Comparison of ENCODE assay signal across 8 cellular contexts in the genomic region with DNA sequence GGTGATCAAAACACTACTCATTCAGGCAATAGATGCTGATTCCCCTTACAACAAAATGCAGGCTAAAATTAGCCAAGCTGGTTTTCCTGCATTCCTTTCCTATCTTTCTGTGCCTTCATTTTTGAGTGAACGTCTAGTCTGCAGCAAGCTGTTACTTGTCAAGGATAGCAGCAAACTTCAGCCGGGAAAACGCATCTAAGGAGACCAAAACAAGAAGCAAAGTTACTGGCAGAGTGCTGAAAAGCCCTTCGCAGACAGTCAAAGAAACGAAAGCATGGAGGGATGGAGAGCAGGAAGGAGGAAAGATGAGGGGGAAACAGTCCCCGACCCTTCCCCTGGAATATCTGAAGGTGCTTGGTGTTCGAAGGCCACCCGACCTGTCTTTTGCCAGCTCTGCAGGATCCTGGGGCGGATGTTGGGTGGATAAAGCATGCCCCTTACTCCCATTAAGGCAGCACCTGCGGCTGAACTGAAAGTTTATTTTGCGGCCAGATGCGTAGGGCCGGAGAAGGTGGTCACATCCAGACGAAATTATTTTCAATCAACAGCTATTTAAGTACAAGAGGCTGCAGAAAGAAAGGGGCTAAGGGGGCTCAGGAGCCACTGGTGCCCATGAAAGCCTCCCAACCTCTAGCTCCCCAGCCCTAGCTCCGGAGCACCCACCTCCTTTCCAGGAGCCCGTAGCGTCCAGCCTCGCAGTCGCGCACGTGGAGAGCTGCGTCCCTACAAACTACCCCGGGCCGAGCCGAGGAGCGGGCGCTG. TPM values are rescaled to one million over a fixed set of nuclear protein-coding genes. Genes with fewer than 3 reads are reported as not detected.
A peak's percentile ranks its signal among the peaks of the same experiment; 100 is the strongest.
DNase-seq lines count a peak whose midpoint lies in the region; ATAC-seq and TF ChIP-seq lines count a peak whose summit lies in the region.

No MANE protein-coding gene starts in this region.

- peaks cover 32% of the 10 kb centered on the region for H3K27me3 Mint-ChIP-seq in T-helper 1 cell treated with Interleukin-12 subunit alpha and Interleukin-12 subunit beta and Interleukin-4 antibody, amounts not matched to agents 30 μg/mL and 1 μg/mL, for 36 hours (ENCODE audit: low read depth)

- no peaks in the 10 kb centered on the region for H3K36me3 Mint-ChIP-seq in T-helper 1 cell treated with Interleukin-12 subunit alpha and Interleukin-12 subunit beta and Interleukin-4 antibody, amounts not matched to agents 30 μg/mL and 1 μg/mL, for 36 hours (ENCODE audit: low read depth)

- no peak overlapping the region for H3K27ac Mint-ChIP-seq in T-helper 1 cell treated with Interleukin-12 subunit alpha and Interleukin-12 subunit beta and Interleukin-4 antibody, amounts not matched to agents 30 μg/mL and 1 μg/mL, for 36 hours

- H3K9me3 ChIP-seq in MM.1S (replicated peaks; ENCODE audit: insufficient read depth, low read length) (no peaks in the 10 kb centered on the region), mammary epithelial cell (replicated peaks; ENCODE audit: insufficient read depth, low read length) (no peaks in the 10 kb centered on the region), upper lobe of right lung (no peaks in the 10 kb centered on the region)

- H3K9ac ChIP-seq in MM.1S (ENCODE audit: low read length) (peak overlapping the region; percentile 67), mammary epithelial cell (ENCODE audit: insufficient read depth, low read length) (peak overlapping the region; percentile 94)

- in situ Hi-C loops in mammary epithelial cell (cut with MboI; ENCODE audit: low sequenced_read_pairs in 2 of 2) = no loop called here

- H3K9me2 ChIP-seq in MM.1S (replicated peaks; ENCODE audit: insufficient read depth, low read length) = no peaks in the 10 kb centered on the region

- H3F3A ChIP-seq in MM.1S (ENCODE audit: insufficient read depth, low read length) = peaks cover 21% of the 10 kb centered on the region

- H3K27ac ChIP-seq in MM.1S (ENCODE audit: low read length) = peak overlapping the region; percentile 81; the same call in 1 of the 2 replicates
- H3K27ac ChIP-seq in mammary epithelial cell (ENCODE audit: insufficient read depth, low read depth, low read length) = peak overlapping the region; percentile 80
- no peak overlapping the region for H3K27ac ChIP-seq in upper lobe of right lung

- H3K27me3 ChIP-seq in MM.1S (replicated peaks; ENCODE audit: insufficient read depth, low read length) (no peaks in the 10 kb centered on the region), mammary epithelial cell (ENCODE audit: insufficient read depth, low read length) (no peaks in the 10 kb centered on the region), upper lobe of right lung (peaks cover 6% of the 10 kb centered on the region)

- dilution Hi-C loops in mammary epithelial cell (cut with HindIII; ENCODE audit: low sequenced_read_pairs) = no loop called here

- BruUV-seq in mammary epithelial cell (replicated peaks; lab: Mats Ljungman, UMichigan) = no TSS peak

- H3K4me1 ChIP-seq in MM.1S (ENCODE audit: low read length) (peaks cover 17% of the 10 kb centered on the region), mammary epithelial cell (ENCODE audit: insufficient read depth, low read length) (peaks cover 28% of the 10 kb centered on the region), upper lobe of right lung (peaks cover 11% of the 10 kb centered on the region)

- CTCF ChIA-PET in mammary epithelial cell (lab: Charles Lee; ENCODE audit: low non-redundant PET) = interaction anchor here (0.7 kb wide), 1 partner anchor 87 kb away, joined by 3 read pairs; no protein-coding TSS in a partner anchor

- peak; percentile 65 for ATAC-seq in upper lobe of right lung

- H2AFZ ChIP-seq in MM.1S (ENCODE audit: low read length) = peak overlapping the region; percentile 74
- peak overlapping the region; percentile 79 for H2AFZ ChIP-seq in mammary epithelial cell (ENCODE audit: low read depth, low read length)

- DNase-seq in T-helper 1 cell (no peak), MM.1S (peak; percentile 43), mammary epithelial cell (peak; percentile 87), lower leg skin (ENCODE audit: low spot score in 2 of 2) (peak in 1 of 2 donors; percentile 44), upper lobe of right lung (no peak), SK-N-DZ (ENCODE audit: low spot score) (no peak), NCI-H2029 treated with DMSO at 0.1 percent for 48 hours (lab: John Stamatoyannopoulos, UW) (no peak)

- peaks cover 3% of the 10 kb centered on the region for H3K4me1 Mint-ChIP-seq in T-helper 1 cell treated with Interleukin-12 subunit alpha and Interleukin-12 subunit beta and Interleukin-4 antibody, amounts not matched to agents 30 μg/mL and 1 μg/mL, for 36 hours (ENCODE audit: low read depth)

- WGBS in mammary epithelial cell (ENCODE audit: low coverage, missing lambda C conversion rate) = 0% methylated on average over 9 of the region's 27 CpGs
- 5% methylated on average over 18 to 19 of the region's 27 CpGs for WGBS in lower leg skin, 2 donors

- TF ChIP-seq POLR2A in lower leg skin (IDR thresholded peaks at IDR 0.05) = no peak

- H3K9me3 Mint-ChIP-seq in T-helper 1 cell treated with Interleukin-12 subunit alpha and Interleukin-12 subunit beta and Interleukin-4 antibody, amounts not matched to agents 30 μg/mL and 1 μg/mL, for 36 hours = no peaks in the 10 kb centered on the region

- no peaks in the 10 kb centered on the region for H3K36me3 ChIP-seq in MM.1S (replicated peaks; ENCODE audit: insufficient read depth, low read length)
- peaks cover 13% of the 10 kb centered on the region for H3K36me3 ChIP-seq in mammary epithelial cell (ENCODE audit: insufficient read depth, low read length)
- H3K36me3 ChIP-seq in upper lobe of right lung = no peaks in the 10 kb centered on the region

- intact Hi-C loops in mammary epithelial cell (cut with micrococcal nuclease) = loop anchor here (10.0 kb wide), 1 partner anchor 643 kb away; the partner anchor contains the start of gene BMP2
- intact Hi-C loops in lower leg skin (cut with DNase I; ENCODE audit: low total_unique reads) = no loop called here
- intact Hi-C loops in upper lobe of right lung (cut with DNase I) = no loop called here

- H4K20me1 ChIP-seq in MM.1S (ENCODE audit: insufficient read depth, low read length) (no peaks in the 10 kb centered on the region), mammary epithelial cell (ENCODE audit: insufficient read depth, low read length) (no peaks in the 10 kb centered on the region)

- H3K79me2 ChIP-seq in MM.1S (ENCODE audit: low read length) (peaks cover 15% of the 10 kb centered on the region), mammary epithelial cell (ENCODE audit: insufficient read depth, low read length) (peaks cover 46% of the 10 kb centered on the region)

- H3K4me2 ChIP-seq in MM.1S (ENCODE audit: low read depth, low read length) (peak overlapping the region; percentile 88), mammary epithelial cell (ENCODE audit: insufficient read depth, low read depth, low read length) (peak overlapping the region; percentile 94)

- no peak for TF ChIP-seq CTCF in MM.1S (IDR thresholded peaks at IDR 0.05; ENCODE audit: low read length)
- TF ChIP-seq CTCF in mammary epithelial cell (conservative IDR thresholded peaks at IDR 0.05 in 1 of 2, IDR thresholded peaks at IDR 0.05 in 1 of 2; ENCODE audit: extremely low read depth in 1 of 2, insufficient read depth in 1 of 2, low read depth in 1 of 2, low read length in 2 of 2) = no peak
- TF ChIP-seq CTCF in lower leg skin (IDR thresholded peaks at IDR 0.05) = no peak
- no peak for TF ChIP-seq CTCF in upper lobe of right lung (IDR thresholded peaks at IDR 0.05)

- H3K4me3 ChIP-seq in MM.1S (ENCODE audit: low read length) (peak overlapping the region; percentile 68), mammary epithelial cell (replicated peaks in 1 of 3; ENCODE audit: insufficient read depth in 1 of 3, low read depth in 2 of 3, low read length in 3 of 3) (peak overlapping the region; percentile 74 to 91 (median 77)), lower leg skin (ENCODE audit: low read depth, poor library complexity, severe bottlenecking) (peak overlapping the region; percentile 21), upper lobe of right lung (peak overlapping the region; percentile 55)

- H3K4me3 Mint-ChIP-seq in T-helper 1 cell treated with Interleukin-12 subunit alpha and Interleukin-12 subunit beta and Interleukin-4 antibody, amounts not matched to agents 30 μg/mL and 1 μg/mL, for 36 hours = peak overlapping the region; percentile 21

RNA-seq across cellular contexts. Expression of gene FERMT1, which starts 0.5 kb away (rescaled TPM):
- total RNA-seq in mammary epithelial cell (100 to 1,000 TPM in 1 of 2 donors, 10 to 100 TPM in 1; 34.8 to 241 TPM), lower leg skin (10 to 100 TPM; 24.2 to 33.0 (median 27.8) TPM), upper lobe of right lung (2.4 TPM)
- polyA plus RNA-seq in mammary epithelial cell = 204 TPM
- polyA minus RNA-seq in mammary epithelial cell = 220 TPM
- 0.45 and 0.58 TPM in 2 replicates for polyA plus RNA-seq in SK-N-DZ (2014; cell fraction: cytosol; rRNA removed)
- polyA plus RNA-seq in SK-N-DZ (2014; cell fraction: nucleus; rRNA removed) = 0.24 and 0.51 TPM in 2 replicates

Comparison
In these comparisons a context has a peak if more than half of its experiments do, and no peak if none do; other contexts are left out.
1. DNase-seq: peak in MM.1S (single experiment) and mammary epithelial cell (single experiment); none in T-helper 1 cell (0 of 5), upper lobe of right lung (single experiment), SK-N-DZ (single experiment) and NCI-H2029 treated with DMSO at 0.1 percent for 48 hours (single experiment).
2. H3K4me3 ChIP-seq: peak in every context shown above with its lines; median percentile 77 in mammary epithelial cell; 68 in MM.1S; 55 in upper lobe of right lung; 21 in lower leg skin.